Comparison of ENCODE assay signal across 1 cellular context in the genomic region with DNA sequence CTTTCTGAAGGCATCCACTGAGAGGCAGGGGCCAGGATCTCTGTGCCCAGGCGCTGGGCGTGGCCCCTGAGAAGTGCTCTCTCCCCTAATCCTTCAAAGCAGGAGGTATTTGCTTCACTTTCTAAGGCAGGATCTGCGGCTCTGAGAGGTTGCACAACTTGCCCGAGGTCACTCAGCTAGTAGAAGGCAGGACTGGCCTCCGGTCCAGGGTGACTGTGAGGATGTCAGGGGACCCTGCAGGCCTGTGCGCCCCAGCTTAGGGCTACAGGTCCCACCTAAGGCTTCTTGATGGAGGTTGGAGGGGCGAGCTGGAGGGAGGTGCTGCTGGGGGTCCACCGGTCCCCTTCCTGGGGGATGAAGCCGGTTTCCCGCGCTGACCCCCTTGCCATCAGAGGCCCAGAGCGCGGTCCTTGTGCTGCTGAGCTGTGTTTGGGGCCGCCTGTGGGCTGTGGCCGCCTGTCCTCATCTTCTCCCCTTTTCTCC.
TF ChIP-seq lines count a peak whose summit lies in the region.

No MANE protein-coding gene starts in this region.

TF ChIP-seq in HepG2, 621 proteins besides CTCF, POLR2A, EP300 and RAD21 (continued from another document):
- TF ChIP-seq, protein P1, sequence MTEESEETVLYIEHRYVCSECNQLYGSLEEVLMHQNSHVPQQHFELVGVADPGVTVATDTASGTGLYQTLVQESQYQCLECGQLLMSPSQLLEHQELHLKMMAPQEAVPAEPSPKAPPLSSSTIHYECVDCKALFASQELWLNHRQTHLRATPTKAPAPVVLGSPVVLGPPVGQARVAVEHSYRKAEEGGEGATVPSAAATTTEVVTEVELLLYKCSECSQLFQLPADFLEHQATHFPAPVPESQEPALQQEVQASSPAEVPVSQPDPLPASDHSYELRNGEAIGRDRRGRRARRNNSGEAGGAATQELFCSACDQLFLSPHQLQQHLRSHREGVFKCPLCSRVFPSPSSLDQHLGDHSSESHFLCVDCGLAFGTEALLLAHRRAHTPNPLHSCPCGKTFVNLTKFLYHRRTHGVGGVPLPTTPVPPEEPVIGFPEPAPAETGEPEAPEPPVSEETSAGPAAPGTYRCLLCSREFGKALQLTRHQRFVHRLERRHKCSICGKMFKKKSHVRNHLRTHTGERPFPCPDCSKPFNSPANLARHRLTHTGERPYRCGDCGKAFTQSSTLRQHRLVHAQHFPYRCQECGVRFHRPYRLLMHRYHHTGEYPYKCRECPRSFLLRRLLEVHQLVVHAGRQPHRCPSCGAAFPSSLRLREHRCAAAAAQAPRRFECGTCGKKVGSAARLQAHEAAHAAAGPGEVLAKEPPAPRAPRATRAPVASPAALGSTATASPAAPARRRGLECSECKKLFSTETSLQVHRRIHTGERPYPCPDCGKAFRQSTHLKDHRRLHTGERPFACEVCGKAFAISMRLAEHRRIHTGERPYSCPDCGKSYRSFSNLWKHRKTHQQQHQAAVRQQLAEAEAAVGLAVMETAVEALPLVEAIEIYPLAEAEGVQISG (CRISPR knock-in tag; IDR thresholded peaks at IDR 0.05) = 0 out of 2 replicates have a peak, but pooled peaks have one; percentile 12
- TF ChIP-seq, protein P2, sequence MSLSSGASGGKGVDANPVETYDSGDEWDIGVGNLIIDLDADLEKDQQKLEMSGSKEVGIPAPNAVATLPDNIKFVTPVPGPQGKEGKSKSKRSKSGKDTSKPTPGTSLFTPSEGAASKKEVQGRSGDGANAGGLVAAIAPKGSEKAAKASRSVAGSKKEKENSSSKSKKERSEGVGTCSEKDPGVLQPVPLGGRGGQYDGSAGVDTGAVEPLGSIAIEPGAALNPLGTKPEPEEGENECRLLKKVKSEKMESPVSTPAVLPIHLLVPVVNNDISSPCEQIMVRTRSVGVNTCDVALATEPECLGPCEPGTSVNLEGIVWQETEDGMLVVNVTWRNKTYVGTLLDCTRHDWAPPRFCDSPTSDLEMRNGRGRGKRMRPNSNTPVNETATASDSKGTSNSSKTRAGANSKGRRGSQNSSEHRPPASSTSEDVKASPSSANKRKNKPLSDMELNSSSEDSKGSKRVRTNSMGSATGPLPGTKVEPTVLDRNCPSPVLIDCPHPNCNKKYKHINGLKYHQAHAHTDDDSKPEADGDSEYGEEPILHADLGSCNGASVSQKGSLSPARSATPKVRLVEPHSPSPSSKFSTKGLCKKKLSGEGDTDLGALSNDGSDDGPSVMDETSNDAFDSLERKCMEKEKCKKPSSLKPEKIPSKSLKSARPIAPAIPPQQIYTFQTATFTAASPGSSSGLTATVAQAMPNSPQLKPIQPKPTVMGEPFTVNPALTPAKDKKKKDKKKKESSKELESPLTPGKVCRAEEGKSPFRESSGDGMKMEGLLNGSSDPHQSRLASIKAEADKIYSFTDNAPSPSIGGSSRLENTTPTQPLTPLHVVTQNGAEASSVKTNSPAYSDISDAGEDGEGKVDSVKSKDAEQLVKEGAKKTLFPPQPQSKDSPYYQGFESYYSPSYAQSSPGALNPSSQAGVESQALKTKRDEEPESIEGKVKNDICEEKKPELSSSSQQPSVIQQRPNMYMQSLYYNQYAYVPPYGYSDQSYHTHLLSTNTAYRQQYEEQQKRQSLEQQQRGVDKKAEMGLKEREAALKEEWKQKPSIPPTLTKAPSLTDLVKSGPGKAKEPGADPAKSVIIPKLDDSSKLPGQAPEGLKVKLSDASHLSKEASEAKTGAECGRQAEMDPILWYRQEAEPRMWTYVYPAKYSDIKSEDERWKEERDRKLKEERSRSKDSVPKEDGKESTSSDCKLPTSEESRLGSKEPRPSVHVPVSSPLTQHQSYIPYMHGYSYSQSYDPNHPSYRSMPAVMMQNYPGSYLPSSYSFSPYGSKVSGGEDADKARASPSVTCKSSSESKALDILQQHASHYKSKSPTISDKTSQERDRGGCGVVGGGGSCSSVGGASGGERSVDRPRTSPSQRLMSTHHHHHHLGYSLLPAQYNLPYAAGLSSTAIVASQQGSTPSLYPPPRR (CRISPR knock-in tag; IDR thresholded peaks at IDR 0.05; ENCODE audit: borderline replicate concordance) = 0 out of 2 replicates have a peak, but pooled peaks have one; percentile 3
- TF ChIP-seq AGO2 (optimal IDR thresholded peaks at IDR 0.05; ENCODE audit: low read depth, low read length) (peak; percentile 25), CEBPB (IDR thresholded peaks at IDR 0.05; ENCODE audit: borderline replicate concordance, low read depth, low read length) (peak; percentile 92)
- TF ChIP-seq, protein P3, sequence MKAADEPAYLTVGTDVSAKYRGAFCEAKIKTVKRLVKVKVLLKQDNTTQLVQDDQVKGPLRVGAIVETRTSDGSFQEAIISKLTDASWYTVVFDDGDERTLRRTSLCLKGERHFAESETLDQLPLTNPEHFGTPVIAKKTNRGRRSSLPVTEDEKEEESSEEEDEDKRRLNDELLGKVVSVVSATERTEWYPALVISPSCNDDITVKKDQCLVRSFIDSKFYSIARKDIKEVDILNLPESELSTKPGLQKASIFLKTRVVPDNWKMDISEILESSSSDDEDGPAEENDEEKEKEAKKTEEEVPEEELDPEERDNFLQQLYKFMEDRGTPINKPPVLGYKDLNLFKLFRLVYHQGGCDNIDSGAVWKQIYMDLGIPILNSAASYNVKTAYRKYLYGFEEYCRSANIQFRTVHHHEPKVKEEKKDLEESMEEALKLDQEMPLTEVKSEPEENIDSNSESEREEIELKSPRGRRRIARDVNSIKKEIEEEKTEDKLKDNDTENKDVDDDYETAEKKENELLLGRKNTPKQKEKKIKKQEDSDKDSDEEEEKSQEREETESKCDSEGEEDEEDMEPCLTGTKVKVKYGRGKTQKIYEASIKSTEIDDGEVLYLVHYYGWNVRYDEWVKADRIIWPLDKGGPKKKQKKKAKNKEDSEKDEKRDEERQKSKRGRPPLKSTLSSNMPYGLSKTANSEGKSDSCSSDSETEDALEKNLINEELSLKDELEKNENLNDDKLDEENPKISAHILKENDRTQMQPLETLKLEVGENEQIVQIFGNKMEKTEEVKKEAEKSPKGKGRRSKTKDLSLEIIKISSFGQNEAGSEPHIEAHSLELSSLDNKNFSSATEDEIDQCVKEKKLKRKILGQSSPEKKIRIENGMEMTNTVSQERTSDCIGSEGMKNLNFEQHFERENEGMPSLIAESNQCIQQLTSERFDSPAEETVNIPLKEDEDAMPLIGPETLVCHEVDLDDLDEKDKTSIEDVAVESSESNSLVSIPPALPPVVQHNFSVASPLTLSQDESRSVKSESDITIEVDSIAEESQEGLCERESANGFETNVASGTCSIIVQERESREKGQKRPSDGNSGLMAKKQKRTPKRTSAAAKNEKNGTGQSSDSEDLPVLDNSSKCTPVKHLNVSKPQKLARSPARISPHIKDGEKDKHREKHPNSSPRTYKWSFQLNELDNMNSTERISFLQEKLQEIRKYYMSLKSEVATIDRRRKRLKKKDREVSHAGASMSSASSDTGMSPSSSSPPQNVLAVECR (CRISPR knock-in tag; IDR thresholded peaks at IDR 0.05; ENCODE audit: borderline replicate concordance) = 0 out of 2 replicates have a peak, but pooled peaks have one; percentile 10
